1 cellular context compared by ENCODE assay signal in genomic region chr2:108786354-108787208, GRCh38.
TF ChIP-seq lines count a peak whose summit lies in the region.

CCDC138 (plus strand) TSS chr2:108786771; CDS start chr2:108786823, 52 bp downstream.

TF ChIP-seq in K562, 482 proteins besides CTCF, POLR2A, EP300 and RAD21 (continued from another document and continues in another):
- TF ChIP-seq CTCFL (IDR thresholded peaks at IDR 0.05; ENCODE audit: borderline replicate concordance, insufficient read depth, low read depth, low read length, poor library complexity, severe bottlenecking) (no peak), SP2 (IDR thresholded peaks at IDR 0.05; ENCODE audit: extremely low read depth, low read depth, low read length, poor library complexity, severe bottlenecking) (no peak), PKNOX1 (IDR thresholded peaks at IDR 0.05) (peak; percentile 69), BRD9 (IDR thresholded peaks at IDR 0.05; ENCODE audit: low read depth, partially characterized antibody) (no peak), OTX1 (CRISPR knock-in tag; IDR thresholded peaks at IDR 0.05) (no peak), NFIC (IDR thresholded peaks at IDR 0.05) (no peak), CUX1 (CRISPR knock-in tag; IDR thresholded peaks at IDR 0.05) (no peak), ATF7 (IDR thresholded peaks at IDR 0.05) (peak; percentile 65), SRSF1 (IDR thresholded peaks at IDR 0.05; ENCODE audit: low read depth, low read length) (no peak), ZNF174 (CRISPR knock-in tag; IDR thresholded peaks at IDR 0.05) (no peak), KDM2B (CRISPR knock-in tag; IDR thresholded peaks at IDR 0.05) (no peak), SMAD1 (IDR thresholded peaks at IDR 0.05; ENCODE audit: low read depth, low read length, partially characterized antibody) (peak; percentile 35), MAX (CRISPR knock-in tag; IDR thresholded peaks at IDR 0.05) (peak; percentile 77), ZEB2 (IDR thresholded peaks at IDR 0.05) (0 out of 2 replicates have a peak, but pooled peaks have one; percentile 19), HNRNPK (IDR thresholded peaks at IDR 0.05; ENCODE audit: low read depth, low read length, poor library complexity, severe bottlenecking) (no peak), HMGXB4 (CRISPR knock-in tag; IDR thresholded peaks at IDR 0.05) (0 out of 2 replicates have a peak, but pooled peaks have one; percentile 40), HDGF (IDR thresholded peaks at IDR 0.05) (no peak), RBFOX2 (IDR thresholded peaks at IDR 0.05; ENCODE audit: low read depth, low read length) (peak; percentile 96), L3MBTL2 (IDR thresholded peaks at IDR 0.05) (peak; percentile 77), ZNF165 (CRISPR knock-in tag; IDR thresholded peaks at IDR 0.05; ENCODE audit: borderline replicate concordance) (no peak), ZFP36 (IDR thresholded peaks at IDR 0.05; ENCODE audit: low read depth, low read length, partially characterized antibody) (no peak), ARID4B (CRISPR knock-in tag; IDR thresholded peaks at IDR 0.05) (peak; percentile 24; the same call in 1 of the 2 replicates), ZKSCAN8 (CRISPR knock-in tag; IDR thresholded peaks at IDR 0.05) (no peak), NCOA6 (IDR thresholded peaks at IDR 0.05) (peak; percentile 91), VEZF1 (CRISPR knock-in tag; IDR thresholded peaks at IDR 0.05) (peak; percentile 97), MEIS2 (IDR thresholded peaks at IDR 0.05; ENCODE audit: partially characterized antibody) (peak; percentile 51), TRIM28 (IDR thresholded peaks at IDR 0.05) (no peak), ZNF77 (CRISPR knock-in tag; IDR thresholded peaks at IDR 0.05) (no peak), SUPT5H (IDR thresholded peaks at IDR 0.05) (peak; percentile 86), CBX1 (IDR thresholded peaks at IDR 0.05; ENCODE audit: low read depth) (peak; percentile 79; the same call in 1 of the 2 replicates), ZNF316 (IDR thresholded peaks at IDR 0.05) (peak; percentile 76), SAFB (IDR thresholded peaks at IDR 0.05; ENCODE audit: borderline replicate concordance, low read depth, low read length) (peak; percentile 49; the same call in 1 of the 2 replicates), NKRF (IDR thresholded peaks at IDR 0.05; ENCODE audit: borderline replicate concordance) (peak; percentile 85; the same call in 1 of the 2 replicates), PHF8 (IDR thresholded peaks at IDR 0.05; ENCODE audit: borderline replicate concordance, low read length) (peak; percentile 92; the same call in 1 of the 2 replicates), CCNT2 (IDR thresholded peaks at IDR 0.05; ENCODE audit: borderline replicate concordance, extremely low read depth, insufficient read length, low read depth, low read length) (peak; percentile 85), ZNF76 (CRISPR knock-in tag; IDR thresholded peaks at IDR 0.05; ENCODE audit: borderline replicate concordance) (no peak), PREB (CRISPR knock-in tag; IDR thresholded peaks at IDR 0.05) (no peak), MEF2A (IDR thresholded peaks at IDR 0.05; ENCODE audit: control insufficient read depth, low read depth, low read length) (no peak), GTF2E2 (tag; IDR thresholded peaks at IDR 0.05) (no peak), ZNF24 (IDR thresholded peaks at IDR 0.05) (no peak), KAT7 (CRISPR knock-in tag; IDR thresholded peaks at IDR 0.05; ENCODE audit: borderline replicate concordance) (no peak), RBBP5 (IDR thresholded peaks at IDR 0.05; ENCODE audit: borderline replicate concordance, insufficient read depth, low read length, poor library complexity, severe bottlenecking) (peak; percentile 96), MAFG (tag; conservative IDR thresholded peaks at IDR 0.05) (peak; percentile 35; the same call in 1 of the 2 replicates), MXI1 (IDR thresholded peaks at IDR 0.05; ENCODE audit: low read depth, low read length) (peak; percentile 72; the same call in 1 of the 2 replicates)
